1 cellular context compared by ENCODE assay signal in genomic region chr2:43898134-43898957, GRCh38.
TF ChIP-seq lines count a peak whose summit lies in the region.

No MANE protein-coding gene starts in this region.

TF ChIP-seq in IMR-90, 13 proteins besides CTCF, POLR2A, EP300 and RAD21 (continued from another document):
- TF ChIP-seq MAFK (IDR thresholded peaks at IDR 0.05; ENCODE audit: low read depth, low read length) (no peak), RFX5 (IDR thresholded peaks at IDR 0.05; ENCODE audit: low read depth, low read length) (no peak), ELK1 (IDR thresholded peaks at IDR 0.05; ENCODE audit: borderline replicate concordance, low read depth, low read length) (no peak), MAZ (IDR thresholded peaks at IDR 0.05; ENCODE audit: borderline replicate concordance, low read depth, low read length) (no peak), MXI1 (IDR thresholded peaks at IDR 0.05; ENCODE audit: borderline replicate concordance, low read depth, low read length) (no peak), USF2 (IDR thresholded peaks at IDR 0.05; ENCODE audit: low read depth, low read length) (no peak), SMC3 (IDR thresholded peaks at IDR 0.05; ENCODE audit: low read depth, low read length) (no peak), NFE2L2 (IDR thresholded peaks at IDR 0.05; ENCODE audit: low read depth, low read length) (no peak), CHD1 (IDR thresholded peaks at IDR 0.05; ENCODE audit: low read depth, low read length) (no peak), BHLHE40 (IDR thresholded peaks at IDR 0.05; ENCODE audit: low read depth, low read length) (no peak), RCOR1 (IDR thresholded peaks at IDR 0.05; ENCODE audit: insufficient replicate concordance, low read length) (no peak)
